In genomic region chr5:172731286-172732073, GRCh38 we compare ENCODE assay signal across 10 cellular contexts. TPM values are rescaled to one million over a fixed set of nuclear protein-coding genes. Genes with fewer than 3 reads are reported as not detected.
DNase-seq lines count a peak whose midpoint lies in the region; ATAC-seq and TF ChIP-seq lines count a peak whose summit lies in the region.
"Had no signal": no experiment of that assay in that cellular context is flagged by ENCODE, and none has a peak within 500 bp of the region (broad histone marks: within the 10 kb centered on the region; RNA-seq: fewer than 3 reads in every experiment).

No MANE protein-coding gene starts in this region.

- ATAC-seq in natural killer cell treated with Interleukin-12 subunit alpha and Interleukin-12 subunit beta and Interleukin-15 and Interleukin-18, amount 100 ng/mL, for 72 hours: no peak
- ATAC-seq in natural killer cell (no peak), naive B cell (ENCODE audit: low read depth in 2 of 2) (no peak), GM21367 (IDR thresholded peaks at IDR 0.05; ENCODE audit: unreplicated experiment) (no peak)

- TF ChIP-seq CTCF in natural killer cell (IDR thresholded peaks at IDR 0.05) (no peak), epithelial cell of esophagus (IDR thresholded peaks at IDR 0.05; ENCODE audit: insufficient read depth, low read depth, low read length, missing control alignments) (peak; percentile 5)

- no peaks in the 10 kb centered on the region for H3K36me3 Mint-ChIP-seq in natural killer cell treated with Interleukin-12 subunit alpha and Interleukin-12 subunit beta and Interleukin-15 and Interleukin-18, amount 100 ng/mL, for 72 hours
- H3K36me3 Mint-ChIP-seq in natural killer cell (no peaks in the 10 kb centered on the region), naive B cell (no peaks in the 10 kb centered on the region)

- no peak overlapping the region for H3K4me3 Mint-ChIP-seq in natural killer cell treated with Interleukin-12 subunit alpha and Interleukin-12 subunit beta and Interleukin-15 and Interleukin-18, amount 100 ng/mL, for 72 hours
- H3K4me3 Mint-ChIP-seq in natural killer cell (no peak overlapping the region), naive B cell (no peak overlapping the region)
- H3K4me3 Mint-ChIP-seq: nephron had no signal

- intact Hi-C loops in natural killer cell (cut with micrococcal nuclease): no loop called here

- no peaks in the 10 kb centered on the region for H3K9me3 Mint-ChIP-seq in natural killer cell treated with Interleukin-12 subunit alpha and Interleukin-12 subunit beta and Interleukin-15 and Interleukin-18, amount 100 ng/mL, for 72 hours
- H3K9me3 Mint-ChIP-seq in natural killer cell: no peaks in the 10 kb centered on the region
- no peaks in the 10 kb centered on the region for H3K9me3 Mint-ChIP-seq in naive B cell
- H3K9me3 Mint-ChIP-seq: nephron had no signal

- H3K27me3 Mint-ChIP-seq in natural killer cell treated with Interleukin-12 subunit alpha and Interleukin-12 subunit beta and Interleukin-15 and Interleukin-18, amount 100 ng/mL, for 72 hours: peaks cover 5 to 21% of the 10 kb centered on the region in 2 donors
- H3K27me3 Mint-ChIP-seq in natural killer cell (ENCODE audit: low read depth in 2 of 2) (peaks cover 38 to 39% of the 10 kb centered on the region in 2 donors), naive B cell (no peaks in the 10 kb centered on the region)

- H3K27ac Mint-ChIP-seq in natural killer cell treated with Interleukin-12 subunit alpha and Interleukin-12 subunit beta and Interleukin-15 and Interleukin-18, amount 100 ng/mL, for 72 hours: no peak overlapping the region
- no peak overlapping the region for H3K27ac Mint-ChIP-seq in natural killer cell
- peak overlapping the region in 4 of 6 donors; percentile 15 to 62 (median 52) for H3K27ac Mint-ChIP-seq in naive B cell
- H3K27ac Mint-ChIP-seq: nephron had no signal

- no peak overlapping the region for H3K4me3 ChIP-seq in epithelial cell of esophagus (ENCODE audit: low read length)

- peaks cover 0 to 5% of the 10 kb centered on the region in 2 donors for H3K4me1 Mint-ChIP-seq in natural killer cell treated with Interleukin-12 subunit alpha and Interleukin-12 subunit beta and Interleukin-15 and Interleukin-18, amount 100 ng/mL, for 72 hours (ENCODE audit: low read depth in 2 of 2)
- no peaks in the 10 kb centered on the region for H3K4me1 Mint-ChIP-seq in natural killer cell
- peaks cover 0 to 4% (median 4%) of the 10 kb centered on the region in 3 donors for H3K4me1 Mint-ChIP-seq in naive B cell

- peak; percentile 49 for DNase-seq in natural killer cell treated with Interleukin-12 subunit alpha and Interleukin-12 subunit beta and Interleukin-15 and Interleukin-18, amount 100 ng/mL, for 72 hours (ENCODE audit: low spot score)
- DNase-seq in natural killer cell (no peak), epithelial cell of esophagus (ENCODE audit: low read depth) (peak; percentile 90), naive B cell (no peak), DMS79 (lab: John Stamatoyannopoulos, UW) (no peak), occipital lobe (lab: John Stamatoyannopoulos, UW) (no peak), AG20443 (ENCODE audit: low spot score) (no peak)
- DNase-seq: GOT3 had no signal

RNA-seq across cellular contexts. Expression of gene DUSP1, which starts 39.5 kb away (rescaled TPM):
- 10 to 100 TPM; 12.4 to 13.6 TPM for total RNA-seq in natural killer cell treated with Interleukin-12 subunit alpha and Interleukin-12 subunit beta and Interleukin-15 and Interleukin-18, amount 100 ng/mL, for 72 hours
- total RNA-seq in natural killer cell: 1,000 to 10,000 TPM; 1,579 to 2,725 (median 2,168) TPM
- 1,000 to 10,000 TPM; 1,129 to 3,568 (median 2,122) TPM for polyA plus RNA-seq in naive B cell (ENCODE audit: low read depth in 6 of 6)
- total RNA-seq in occipital lobe: 54.1 TPM

Comparison
In these comparisons a context has a peak if more than half of its experiments do, and no peak if none do; other contexts are left out.
1. DNase-seq: peak in natural killer cell treated with Interleukin-12 subunit alpha and Interleukin-12 subunit beta and Interleukin-15 and Interleukin-18, amount 100 ng/mL, for 72 hours (single experiment) and epithelial cell of esophagus (single experiment); none in natural killer cell (single experiment), naive B cell (single experiment), DMS79 (single experiment), occipital lobe (single experiment) and AG20443 (single experiment).
2. RNA of gene DUSP1, which starts 39.5 kb away (total RNA-seq): 1,579 to 2,725 TPM in natural killer cell; 54.1 TPM in occipital lobe (single experiment) and 12.4 to 13.6 TPM in natural killer cell treated with Interleukin-12 subunit alpha and Interleukin-12 subunit beta and Interleukin-15 and Interleukin-18, amount 100 ng/mL, for 72 hours; every median in the first group is over 10 times any median in the second.
3. H3K27ac Mint-ChIP-seq: peak in naive B cell (4 of 6); none in natural killer cell treated with Interleukin-12 subunit alpha and Interleukin-12 subunit beta and Interleukin-15 and Interleukin-18, amount 100 ng/mL, for 72 hours (0 of 2) and natural killer cell (0 of 2).